1 cellular context compared by ENCODE assay signal in the genomic region with DNA sequence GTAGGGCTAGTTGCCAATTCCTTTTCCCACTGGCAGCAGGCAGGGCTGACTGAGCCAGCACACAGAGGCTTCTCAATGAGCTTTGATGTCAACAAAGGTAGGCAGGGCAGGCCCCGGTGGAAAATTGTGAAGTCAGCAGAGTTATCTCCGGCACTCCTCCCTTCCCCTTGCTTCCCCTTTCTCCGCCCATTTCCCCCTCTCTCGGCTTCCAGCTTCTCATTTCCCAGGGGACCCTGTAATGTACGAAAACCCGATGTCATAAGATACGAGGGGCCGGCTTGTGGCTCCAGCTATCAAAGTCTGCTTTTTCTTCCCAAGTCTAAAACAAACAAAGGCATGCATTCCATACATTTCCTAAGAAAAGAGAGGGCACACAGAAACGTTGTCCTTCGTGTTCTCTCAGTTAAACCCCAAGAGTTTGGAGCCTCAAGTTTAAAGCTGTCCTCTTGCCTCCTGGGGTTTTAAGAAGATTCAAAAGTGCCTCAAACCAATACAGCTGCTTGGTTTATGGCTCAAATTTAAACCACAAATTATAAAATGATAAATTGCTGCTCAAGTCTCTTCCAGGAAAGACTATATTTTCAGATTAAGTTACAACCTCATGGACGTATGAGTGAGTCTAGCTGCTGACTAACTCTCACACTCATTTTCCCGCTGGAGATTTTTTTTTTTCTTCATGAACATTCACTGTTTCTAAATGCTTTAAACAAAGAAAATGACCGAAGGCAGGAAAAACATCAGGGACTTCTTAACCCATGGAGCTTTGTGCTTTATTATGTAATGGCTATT.
TF ChIP-seq lines count a peak whose summit lies in the region.

No MANE protein-coding gene starts in this region.

TF ChIP-seq in HEK293, 187 proteins besides CTCF, POLR2A, EP300 and RAD21 (continued from another document and continues in another):
- TF ChIP-seq, protein P1, sequence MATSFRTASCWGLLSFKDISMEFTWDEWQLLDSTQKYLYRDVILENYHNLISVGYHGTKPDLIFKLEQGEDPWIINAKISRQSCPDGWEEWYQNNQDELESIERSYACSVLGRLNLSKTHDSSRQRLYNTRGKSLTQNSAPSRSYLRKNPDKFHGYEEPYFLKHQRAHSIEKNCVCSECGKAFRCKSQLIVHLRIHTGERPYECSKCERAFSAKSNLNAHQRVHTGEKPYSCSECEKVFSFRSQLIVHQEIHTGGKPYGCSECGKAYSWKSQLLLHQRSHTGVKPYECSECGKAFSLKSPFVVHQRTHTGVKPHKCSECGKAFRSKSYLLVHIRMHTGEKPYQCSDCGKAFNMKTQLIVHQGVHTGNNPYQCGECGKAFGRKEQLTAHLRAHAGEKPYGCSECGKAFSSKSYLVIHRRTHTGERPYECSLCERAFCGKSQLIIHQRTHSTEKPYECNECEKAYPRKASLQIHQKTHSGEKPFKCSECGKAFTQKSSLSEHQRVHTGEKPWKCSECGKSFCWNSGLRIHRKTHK (tag by site-specific recombination; IDR thresholded peaks at IDR 0.05), result no peak
- TF ChIP-seq ZNF23 (tag by site-specific recombination; IDR thresholded peaks at IDR 0.05; ENCODE audit: borderline replicate concordance), result no peak
- peak; percentile 60; the same call in 1 of the 2 replicates for TF ChIP-seq OSR2 (tag by site-specific recombination; IDR thresholded peaks at IDR 0.05)
- TF ChIP-seq ZNF292 (tag by site-specific recombination; IDR thresholded peaks at IDR 0.05; ENCODE audit: borderline replicate concordance, low read depth), result no peak
- TF ChIP-seq MZF1 (tag by site-specific recombination; IDR thresholded peaks at IDR 0.05; ENCODE audit: borderline replicate concordance), result peak; percentile 82
- no peak for TF ChIP-seq ZNF391 (tag by site-specific recombination; IDR thresholded peaks at IDR 0.05; ENCODE audit: borderline replicate concordance, low read depth)
- TF ChIP-seq, protein P2, sequence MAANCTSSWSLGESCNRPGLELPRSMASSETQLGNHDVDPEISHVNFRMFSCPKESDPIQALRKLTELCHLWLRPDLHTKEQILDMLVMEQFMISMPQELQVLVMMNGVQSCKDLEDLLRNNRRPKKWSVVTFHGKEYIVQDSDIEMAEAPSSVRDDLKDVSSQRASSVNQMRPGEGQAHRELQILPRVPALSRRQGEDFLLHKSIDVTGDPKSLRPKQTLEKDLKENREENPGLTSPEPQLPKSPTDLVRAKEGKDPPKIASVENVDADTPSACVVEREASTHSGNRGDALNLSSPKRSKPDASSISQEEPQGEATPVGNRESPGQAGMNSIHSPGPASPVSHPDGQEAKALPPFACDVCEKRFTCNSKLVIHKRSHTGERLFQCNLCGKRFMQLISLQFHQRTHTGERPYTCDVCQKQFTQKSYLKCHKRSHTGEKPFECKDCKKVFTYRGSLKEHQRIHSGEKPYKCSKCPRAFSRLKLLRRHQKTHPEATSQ (tag by site-specific recombination; IDR thresholded peaks at IDR 0.05), result no peak
- TF ChIP-seq KLF7 (tag by site-specific recombination; IDR thresholded peaks at IDR 0.05; ENCODE audit: borderline replicate concordance), result no peak
- no peak for TF ChIP-seq ZNF24 (tag by site-specific recombination; IDR thresholded peaks at IDR 0.05)
- no peak for TF ChIP-seq ZNF184 (tag by site-specific recombination; IDR thresholded peaks at IDR 0.05)
- TF ChIP-seq, protein P3, sequence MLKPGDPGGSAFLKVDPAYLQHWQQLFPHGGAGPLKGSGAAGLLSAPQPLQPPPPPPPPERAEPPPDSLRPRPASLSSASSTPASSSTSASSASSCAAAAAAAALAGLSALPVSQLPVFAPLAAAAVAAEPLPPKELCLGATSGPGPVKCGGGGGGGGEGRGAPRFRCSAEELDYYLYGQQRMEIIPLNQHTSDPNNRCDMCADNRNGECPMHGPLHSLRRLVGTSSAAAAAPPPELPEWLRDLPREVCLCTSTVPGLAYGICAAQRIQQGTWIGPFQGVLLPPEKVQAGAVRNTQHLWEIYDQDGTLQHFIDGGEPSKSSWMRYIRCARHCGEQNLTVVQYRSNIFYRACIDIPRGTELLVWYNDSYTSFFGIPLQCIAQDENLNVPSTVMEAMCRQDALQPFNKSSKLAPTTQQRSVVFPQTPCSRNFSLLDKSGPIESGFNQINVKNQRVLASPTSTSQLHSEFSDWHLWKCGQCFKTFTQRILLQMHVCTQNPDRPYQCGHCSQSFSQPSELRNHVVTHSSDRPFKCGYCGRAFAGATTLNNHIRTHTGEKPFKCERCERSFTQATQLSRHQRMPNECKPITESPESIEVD (tag by site-specific recombination; IDR thresholded peaks at IDR 0.05), result peak; percentile 97
- TF ChIP-seq, protein P4, sequence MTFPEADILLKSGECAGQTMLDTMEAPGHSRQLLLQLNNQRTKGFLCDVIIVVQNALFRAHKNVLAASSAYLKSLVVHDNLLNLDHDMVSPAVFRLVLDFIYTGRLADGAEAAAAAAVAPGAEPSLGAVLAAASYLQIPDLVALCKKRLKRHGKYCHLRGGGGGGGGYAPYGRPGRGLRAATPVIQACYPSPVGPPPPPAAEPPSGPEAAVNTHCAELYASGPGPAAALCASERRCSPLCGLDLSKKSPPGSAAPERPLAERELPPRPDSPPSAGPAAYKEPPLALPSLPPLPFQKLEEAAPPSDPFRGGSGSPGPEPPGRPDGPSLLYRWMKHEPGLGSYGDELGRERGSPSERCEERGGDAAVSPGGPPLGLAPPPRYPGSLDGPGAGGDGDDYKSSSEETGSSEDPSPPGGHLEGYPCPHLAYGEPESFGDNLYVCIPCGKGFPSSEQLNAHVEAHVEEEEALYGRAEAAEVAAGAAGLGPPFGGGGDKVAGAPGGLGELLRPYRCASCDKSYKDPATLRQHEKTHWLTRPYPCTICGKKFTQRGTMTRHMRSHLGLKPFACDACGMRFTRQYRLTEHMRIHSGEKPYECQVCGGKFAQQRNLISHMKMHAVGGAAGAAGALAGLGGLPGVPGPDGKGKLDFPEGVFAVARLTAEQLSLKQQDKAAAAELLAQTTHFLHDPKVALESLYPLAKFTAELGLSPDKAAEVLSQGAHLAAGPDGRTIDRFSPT (tag by site-specific recombination; IDR thresholded peaks at IDR 0.05), result peak; percentile 43
- no peak for TF ChIP-seq ZNF16 (tag by site-specific recombination; IDR thresholded peaks at IDR 0.05; ENCODE audit: low read depth)
- TF ChIP-seq ZNF514 (tag by site-specific recombination; IDR thresholded peaks at IDR 0.05), result no peak
- TF ChIP-seq ZNF416 (tag by site-specific recombination; IDR thresholded peaks at IDR 0.05), result no peak
- no peak for TF ChIP-seq RBAK (tag by site-specific recombination; IDR thresholded peaks at IDR 0.05)
- TF ChIP-seq ZBTB48 (tag by site-specific recombination; IDR thresholded peaks at IDR 0.05), result no peak
- no peak for TF ChIP-seq GFI1B (tag by site-specific recombination; IDR thresholded peaks at IDR 0.05)
- no peak for TF ChIP-seq MEIS1 (CRISPR knock-in tag; IDR thresholded peaks at IDR 0.05; ENCODE audit: borderline replicate concordance)
- peak; percentile 74 for TF ChIP-seq ZNF843 (tag by site-specific recombination; IDR thresholded peaks at IDR 0.05)
- no peak for TF ChIP-seq ZNF280C (tag by site-specific recombination; IDR thresholded peaks at IDR 0.05)
- no peak for TF ChIP-seq SALL2 (tag by site-specific recombination; IDR thresholded peaks at IDR 0.05; ENCODE audit: borderline replicate concordance)
- TF ChIP-seq, protein P5, sequence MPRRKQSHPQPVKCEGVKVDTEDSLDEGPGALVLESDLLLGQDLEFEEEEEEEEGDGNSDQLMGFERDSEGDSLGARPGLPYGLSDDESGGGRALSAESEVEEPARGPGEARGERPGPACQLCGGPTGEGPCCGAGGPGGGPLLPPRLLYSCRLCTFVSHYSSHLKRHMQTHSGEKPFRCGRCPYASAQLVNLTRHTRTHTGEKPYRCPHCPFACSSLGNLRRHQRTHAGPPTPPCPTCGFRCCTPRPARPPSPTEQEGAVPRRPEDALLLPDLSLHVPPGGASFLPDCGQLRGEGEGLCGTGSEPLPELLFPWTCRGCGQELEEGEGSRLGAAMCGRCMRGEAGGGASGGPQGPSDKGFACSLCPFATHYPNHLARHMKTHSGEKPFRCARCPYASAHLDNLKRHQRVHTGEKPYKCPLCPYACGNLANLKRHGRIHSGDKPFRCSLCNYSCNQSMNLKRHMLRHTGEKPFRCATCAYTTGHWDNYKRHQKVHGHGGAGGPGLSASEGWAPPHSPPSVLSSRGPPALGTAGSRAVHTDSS (tag by site-specific recombination; IDR thresholded peaks at IDR 0.05), result no peak
- peak; percentile 89; the same call in 1 of the 2 replicates for TF ChIP-seq ZNF394 (tag by site-specific recombination; IDR thresholded peaks at IDR 0.05; ENCODE audit: borderline replicate concordance)
- TF ChIP-seq ZNF488 (tag by site-specific recombination; IDR thresholded peaks at IDR 0.05), result no peak
- no peak for TF ChIP-seq ZNF155 (tag by site-specific recombination; IDR thresholded peaks at IDR 0.05)
- TF ChIP-seq KLF8 (tag by site-specific recombination; IDR thresholded peaks at IDR 0.05), result peak; percentile 72; the same call in 1 of the 2 replicates
- TF ChIP-seq, protein P6, sequence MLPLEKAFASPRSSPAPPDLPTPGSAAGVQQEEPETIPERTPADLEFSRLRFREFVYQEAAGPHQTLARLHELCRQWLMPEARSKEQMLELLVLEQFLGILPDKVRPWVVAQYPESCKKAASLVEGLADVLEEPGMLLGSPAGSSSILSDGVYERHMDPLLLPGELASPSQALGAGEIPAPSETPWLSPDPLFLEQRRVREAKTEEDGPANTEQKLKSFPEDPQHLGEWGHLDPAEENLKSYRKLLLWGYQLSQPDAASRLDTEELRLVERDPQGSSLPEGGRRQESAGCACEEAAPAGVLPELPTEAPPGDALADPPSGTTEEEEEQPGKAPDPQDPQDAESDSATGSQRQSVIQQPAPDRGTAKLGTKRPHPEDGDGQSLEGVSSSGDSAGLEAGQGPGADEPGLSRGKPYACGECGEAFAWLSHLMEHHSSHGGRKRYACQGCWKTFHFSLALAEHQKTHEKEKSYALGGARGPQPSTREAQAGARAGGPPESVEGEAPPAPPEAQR (tag by site-specific recombination; IDR thresholded peaks at IDR 0.05), result no peak
- no peak; the same call in 1 of the 2 replicates for TF ChIP-seq OVOL3 (tag by site-specific recombination; IDR thresholded peaks at IDR 0.05)
- TF ChIP-seq SP7 (tag by site-specific recombination; IDR thresholded peaks at IDR 0.05), result peak; percentile 90
- TF ChIP-seq ZNF211 (tag by site-specific recombination; IDR thresholded peaks at IDR 0.05; ENCODE audit: low read depth), result no peak
- TF ChIP-seq, protein P7, sequence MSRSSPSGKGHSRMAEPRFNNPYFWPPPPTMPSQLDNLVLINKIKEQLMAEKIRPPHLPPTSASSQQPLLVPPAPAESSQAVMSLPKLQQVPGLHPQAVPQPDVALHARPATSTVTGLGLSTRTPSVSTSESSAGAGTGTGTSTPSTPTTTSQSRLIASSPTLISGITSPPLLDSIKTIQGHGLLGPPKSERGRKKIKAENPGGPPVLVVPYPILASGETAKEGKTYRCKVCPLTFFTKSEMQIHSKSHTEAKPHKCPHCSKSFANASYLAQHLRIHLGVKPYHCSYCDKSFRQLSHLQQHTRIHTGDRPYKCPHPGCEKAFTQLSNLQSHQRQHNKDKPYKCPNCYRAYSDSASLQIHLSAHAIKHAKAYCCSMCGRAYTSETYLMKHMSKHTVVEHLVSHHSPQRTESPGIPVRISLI (tag by site-specific recombination; IDR thresholded peaks at IDR 0.05), result peak; percentile 81
- TF ChIP-seq ZNF398 (tag by site-specific recombination; IDR thresholded peaks at IDR 0.05), result peak; percentile 96
- no peak for TF ChIP-seq ZNF174 (tag by site-specific recombination; IDR thresholded peaks at IDR 0.05)
- 0 out of 2 replicates have a peak, but pooled peaks have one; percentile 13 for TF ChIP-seq MYNN (tag by site-specific recombination; IDR thresholded peaks at IDR 0.05; ENCODE audit: borderline replicate concordance)
- TF ChIP-seq ZNF621 (tag by site-specific recombination; IDR thresholded peaks at IDR 0.05), result no peak
- no peak for TF ChIP-seq ZNF501 (tag by site-specific recombination; IDR thresholded peaks at IDR 0.05)
- TF ChIP-seq ZBTB44 (tag by site-specific recombination; IDR thresholded peaks at IDR 0.05), result no peak
- no peak for TF ChIP-seq ZNF426 (tag by site-specific recombination; IDR thresholded peaks at IDR 0.05)
